In the genomic region with DNA sequence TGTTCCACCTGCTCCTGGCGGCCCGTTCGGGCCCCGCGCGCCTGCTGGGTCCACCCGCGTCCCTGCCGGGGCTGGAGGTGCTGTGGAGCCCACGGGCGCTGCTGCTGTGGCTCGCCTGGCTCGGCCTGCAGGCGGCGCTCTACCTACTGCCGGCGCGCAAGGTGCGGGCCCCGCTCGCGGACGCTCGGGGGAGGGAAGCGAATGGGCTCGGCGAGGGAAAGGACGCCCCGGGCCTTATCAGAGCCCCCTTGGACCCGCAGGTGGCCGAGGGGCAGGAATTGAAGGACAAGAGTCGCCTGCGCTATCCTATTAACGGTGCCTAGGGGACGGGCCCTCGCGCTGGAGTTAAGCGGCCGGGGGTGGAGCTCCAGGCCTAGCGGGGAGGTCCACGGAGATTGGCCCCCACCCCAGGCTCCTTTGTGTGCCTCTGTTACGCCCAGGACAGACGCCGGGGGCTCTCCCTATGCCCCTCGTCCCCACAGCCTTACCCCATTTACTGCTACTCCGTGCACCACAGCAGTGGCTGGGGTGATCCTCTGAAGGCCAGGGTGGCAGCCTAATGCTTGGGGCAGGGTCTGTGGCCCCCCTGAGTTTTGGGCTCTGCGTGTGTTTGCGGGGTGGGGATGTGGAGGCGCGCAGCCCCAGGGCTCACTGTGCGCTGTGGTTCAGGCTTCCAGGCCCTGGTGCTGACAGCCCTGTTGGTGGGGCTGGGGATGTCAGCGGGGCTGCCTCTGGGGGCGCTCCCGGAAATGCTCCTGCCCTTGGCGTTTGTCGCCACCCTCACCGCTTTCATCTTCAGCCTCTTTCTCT, we compare ENCODE assay signal across 1 cellular context.
TF ChIP-seq lines count a peak whose summit lies in the region.

No MANE protein-coding gene starts in this region.

TF ChIP-seq in K562, 482 proteins besides CTCF, POLR2A, EP300 and RAD21 (continued from another document and continues in another):
- TF ChIP-seq, protein P1, sequence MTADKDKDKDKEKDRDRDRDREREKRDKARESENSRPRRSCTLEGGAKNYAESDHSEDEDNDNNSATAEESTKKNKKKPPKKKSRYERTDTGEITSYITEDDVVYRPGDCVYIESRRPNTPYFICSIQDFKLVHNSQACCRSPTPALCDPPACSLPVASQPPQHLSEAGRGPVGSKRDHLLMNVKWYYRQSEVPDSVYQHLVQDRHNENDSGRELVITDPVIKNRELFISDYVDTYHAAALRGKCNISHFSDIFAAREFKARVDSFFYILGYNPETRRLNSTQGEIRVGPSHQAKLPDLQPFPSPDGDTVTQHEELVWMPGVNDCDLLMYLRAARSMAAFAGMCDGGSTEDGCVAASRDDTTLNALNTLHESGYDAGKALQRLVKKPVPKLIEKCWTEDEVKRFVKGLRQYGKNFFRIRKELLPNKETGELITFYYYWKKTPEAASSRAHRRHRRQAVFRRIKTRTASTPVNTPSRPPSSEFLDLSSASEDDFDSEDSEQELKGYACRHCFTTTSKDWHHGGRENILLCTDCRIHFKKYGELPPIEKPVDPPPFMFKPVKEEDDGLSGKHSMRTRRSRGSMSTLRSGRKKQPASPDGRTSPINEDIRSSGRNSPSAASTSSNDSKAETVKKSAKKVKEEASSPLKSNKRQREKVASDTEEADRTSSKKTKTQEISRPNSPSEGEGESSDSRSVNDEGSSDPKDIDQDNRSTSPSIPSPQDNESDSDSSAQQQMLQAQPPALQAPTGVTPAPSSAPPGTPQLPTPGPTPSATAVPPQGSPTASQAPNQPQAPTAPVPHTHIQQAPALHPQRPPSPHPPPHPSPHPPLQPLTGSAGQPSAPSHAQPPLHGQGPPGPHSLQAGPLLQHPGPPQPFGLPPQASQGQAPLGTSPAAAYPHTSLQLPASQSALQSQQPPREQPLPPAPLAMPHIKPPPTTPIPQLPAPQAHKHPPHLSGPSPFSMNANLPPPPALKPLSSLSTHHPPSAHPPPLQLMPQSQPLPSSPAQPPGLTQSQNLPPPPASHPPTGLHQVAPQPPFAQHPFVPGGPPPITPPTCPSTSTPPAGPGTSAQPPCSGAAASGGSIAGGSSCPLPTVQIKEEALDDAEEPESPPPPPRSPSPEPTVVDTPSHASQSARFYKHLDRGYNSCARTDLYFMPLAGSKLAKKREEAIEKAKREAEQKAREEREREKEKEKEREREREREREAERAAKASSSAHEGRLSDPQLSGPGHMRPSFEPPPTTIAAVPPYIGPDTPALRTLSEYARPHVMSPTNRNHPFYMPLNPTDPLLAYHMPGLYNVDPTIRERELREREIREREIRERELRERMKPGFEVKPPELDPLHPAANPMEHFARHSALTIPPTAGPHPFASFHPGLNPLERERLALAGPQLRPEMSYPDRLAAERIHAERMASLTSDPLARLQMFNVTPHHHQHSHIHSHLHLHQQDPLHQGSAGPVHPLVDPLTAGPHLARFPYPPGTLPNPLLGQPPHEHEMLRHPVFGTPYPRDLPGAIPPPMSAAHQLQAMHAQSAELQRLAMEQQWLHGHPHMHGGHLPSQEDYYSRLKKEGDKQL (CRISPR knock-in tag; IDR thresholded peaks at IDR 0.05; ENCODE audit: borderline replicate concordance), result 0 out of 2 replicates have a peak, but pooled peaks have one; percentile 73
- TF ChIP-seq, protein P2, sequence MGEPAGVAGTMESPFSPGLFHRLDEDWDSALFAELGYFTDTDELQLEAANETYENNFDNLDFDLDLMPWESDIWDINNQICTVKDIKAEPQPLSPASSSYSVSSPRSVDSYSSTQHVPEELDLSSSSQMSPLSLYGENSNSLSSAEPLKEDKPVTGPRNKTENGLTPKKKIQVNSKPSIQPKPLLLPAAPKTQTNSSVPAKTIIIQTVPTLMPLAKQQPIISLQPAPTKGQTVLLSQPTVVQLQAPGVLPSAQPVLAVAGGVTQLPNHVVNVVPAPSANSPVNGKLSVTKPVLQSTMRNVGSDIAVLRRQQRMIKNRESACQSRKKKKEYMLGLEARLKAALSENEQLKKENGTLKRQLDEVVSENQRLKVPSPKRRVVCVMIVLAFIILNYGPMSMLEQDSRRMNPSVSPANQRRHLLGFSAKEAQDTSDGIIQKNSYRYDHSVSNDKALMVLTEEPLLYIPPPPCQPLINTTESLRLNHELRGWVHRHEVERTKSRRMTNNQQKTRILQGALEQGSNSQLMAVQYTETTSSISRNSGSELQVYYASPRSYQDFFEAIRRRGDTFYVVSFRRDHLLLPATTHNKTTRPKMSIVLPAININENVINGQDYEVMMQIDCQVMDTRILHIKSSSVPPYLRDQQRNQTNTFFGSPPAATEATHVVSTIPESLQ (CRISPR knock-in tag; IDR thresholded peaks at IDR 0.05), result 0 out of 2 replicates have a peak, but pooled peaks have one; percentile 29
- no peak for TF ChIP-seq FOXA1 (IDR thresholded peaks at IDR 0.05; ENCODE audit: borderline replicate concordance)
- TF ChIP-seq, protein P3, sequence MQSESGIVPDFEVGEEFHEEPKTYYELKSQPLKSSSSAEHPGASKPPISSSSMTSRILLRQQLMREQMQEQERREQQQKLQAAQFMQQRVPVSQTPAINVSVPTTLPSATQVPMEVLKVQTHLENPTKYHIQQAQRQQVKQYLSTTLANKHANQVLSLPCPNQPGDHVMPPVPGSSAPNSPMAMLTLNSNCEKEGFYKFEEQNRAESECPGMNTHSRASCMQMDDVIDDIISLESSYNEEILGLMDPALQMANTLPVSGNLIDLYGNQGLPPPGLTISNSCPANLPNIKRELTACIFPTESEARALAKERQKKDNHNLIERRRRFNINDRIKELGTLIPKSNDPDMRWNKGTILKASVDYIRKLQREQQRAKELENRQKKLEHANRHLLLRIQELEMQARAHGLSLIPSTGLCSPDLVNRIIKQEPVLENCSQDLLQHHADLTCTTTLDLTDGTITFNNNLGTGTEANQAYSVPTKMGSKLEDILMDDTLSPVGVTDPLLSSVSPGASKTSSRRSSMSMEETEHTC (IDR thresholded peaks at IDR 0.05), result no peak
- TF ChIP-seq, protein P4, sequence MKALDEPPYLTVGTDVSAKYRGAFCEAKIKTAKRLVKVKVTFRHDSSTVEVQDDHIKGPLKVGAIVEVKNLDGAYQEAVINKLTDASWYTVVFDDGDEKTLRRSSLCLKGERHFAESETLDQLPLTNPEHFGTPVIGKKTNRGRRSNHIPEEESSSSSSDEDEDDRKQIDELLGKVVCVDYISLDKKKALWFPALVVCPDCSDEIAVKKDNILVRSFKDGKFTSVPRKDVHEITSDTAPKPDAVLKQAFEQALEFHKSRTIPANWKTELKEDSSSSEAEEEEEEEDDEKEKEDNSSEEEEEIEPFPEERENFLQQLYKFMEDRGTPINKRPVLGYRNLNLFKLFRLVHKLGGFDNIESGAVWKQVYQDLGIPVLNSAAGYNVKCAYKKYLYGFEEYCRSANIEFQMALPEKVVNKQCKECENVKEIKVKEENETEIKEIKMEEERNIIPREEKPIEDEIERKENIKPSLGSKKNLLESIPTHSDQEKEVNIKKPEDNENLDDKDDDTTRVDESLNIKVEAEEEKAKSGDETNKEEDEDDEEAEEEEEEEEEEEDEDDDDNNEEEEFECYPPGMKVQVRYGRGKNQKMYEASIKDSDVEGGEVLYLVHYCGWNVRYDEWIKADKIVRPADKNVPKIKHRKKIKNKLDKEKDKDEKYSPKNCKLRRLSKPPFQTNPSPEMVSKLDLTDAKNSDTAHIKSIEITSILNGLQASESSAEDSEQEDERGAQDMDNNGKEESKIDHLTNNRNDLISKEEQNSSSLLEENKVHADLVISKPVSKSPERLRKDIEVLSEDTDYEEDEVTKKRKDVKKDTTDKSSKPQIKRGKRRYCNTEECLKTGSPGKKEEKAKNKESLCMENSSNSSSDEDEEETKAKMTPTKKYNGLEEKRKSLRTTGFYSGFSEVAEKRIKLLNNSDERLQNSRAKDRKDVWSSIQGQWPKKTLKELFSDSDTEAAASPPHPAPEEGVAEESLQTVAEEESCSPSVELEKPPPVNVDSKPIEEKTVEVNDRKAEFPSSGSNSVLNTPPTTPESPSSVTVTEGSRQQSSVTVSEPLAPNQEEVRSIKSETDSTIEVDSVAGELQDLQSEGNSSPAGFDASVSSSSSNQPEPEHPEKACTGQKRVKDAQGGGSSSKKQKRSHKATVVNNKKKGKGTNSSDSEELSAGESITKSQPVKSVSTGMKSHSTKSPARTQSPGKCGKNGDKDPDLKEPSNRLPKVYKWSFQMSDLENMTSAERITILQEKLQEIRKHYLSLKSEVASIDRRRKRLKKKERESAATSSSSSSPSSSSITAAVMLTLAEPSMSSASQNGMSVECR (CRISPR knock-in tag; IDR thresholded peaks at IDR 0.05), result peak; percentile 26
- TF ChIP-seq ZNF75A (CRISPR knock-in tag; IDR thresholded peaks at IDR 0.05), result no peak
- TF ChIP-seq, protein P5, sequence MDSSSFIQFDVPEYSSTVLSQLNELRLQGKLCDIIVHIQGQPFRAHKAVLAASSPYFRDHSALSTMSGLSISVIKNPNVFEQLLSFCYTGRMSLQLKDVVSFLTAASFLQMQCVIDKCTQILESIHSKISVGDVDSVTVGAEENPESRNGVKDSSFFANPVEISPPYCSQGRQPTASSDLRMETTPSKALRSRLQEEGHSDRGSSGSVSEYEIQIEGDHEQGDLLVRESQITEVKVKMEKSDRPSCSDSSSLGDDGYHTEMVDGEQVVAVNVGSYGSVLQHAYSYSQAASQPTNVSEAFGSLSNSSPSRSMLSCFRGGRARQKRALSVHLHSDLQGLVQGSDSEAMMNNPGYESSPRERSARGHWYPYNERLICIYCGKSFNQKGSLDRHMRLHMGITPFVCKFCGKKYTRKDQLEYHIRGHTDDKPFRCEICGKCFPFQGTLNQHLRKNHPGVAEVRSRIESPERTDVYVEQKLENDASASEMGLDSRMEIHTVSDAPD (CRISPR knock-in tag; IDR thresholded peaks at IDR 0.05), result no peak
- no peak for TF ChIP-seq CBX8 (IDR thresholded peaks at IDR 0.05; ENCODE audit: borderline replicate concordance, extremely low read depth, low read depth, low read length, poor library complexity, severe bottlenecking)
- TF ChIP-seq ELF2 (CRISPR knock-in tag; IDR thresholded peaks at IDR 0.05), result no peak; the same call in 1 of the 2 replicates
- TF ChIP-seq, protein P6, sequence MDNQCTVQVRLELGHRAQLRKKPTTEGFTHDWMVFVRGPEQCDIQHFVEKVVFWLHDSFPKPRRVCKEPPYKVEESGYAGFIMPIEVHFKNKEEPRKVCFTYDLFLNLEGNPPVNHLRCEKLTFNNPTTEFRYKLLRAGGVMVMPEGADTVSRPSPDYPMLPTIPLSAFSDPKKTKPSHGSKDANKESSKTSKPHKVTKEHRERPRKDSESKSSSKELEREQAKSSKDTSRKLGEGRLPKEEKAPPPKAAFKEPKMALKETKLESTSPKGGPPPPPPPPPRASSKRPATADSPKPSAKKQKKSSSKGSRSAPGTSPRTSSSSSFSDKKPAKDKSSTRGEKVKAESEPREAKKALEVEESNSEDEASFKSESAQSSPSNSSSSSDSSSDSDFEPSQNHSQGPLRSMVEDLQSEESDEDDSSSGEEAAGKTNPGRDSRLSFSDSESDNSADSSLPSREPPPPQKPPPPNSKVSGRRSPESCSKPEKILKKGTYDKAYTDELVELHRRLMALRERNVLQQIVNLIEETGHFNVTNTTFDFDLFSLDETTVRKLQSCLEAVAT (IDR thresholded peaks at IDR 0.05), result no peak
- peak; percentile 34; the same call in 1 of the 2 replicates for TF ChIP-seq SUPT5H (IDR thresholded peaks at IDR 0.05)
- TF ChIP-seq, protein P7, sequence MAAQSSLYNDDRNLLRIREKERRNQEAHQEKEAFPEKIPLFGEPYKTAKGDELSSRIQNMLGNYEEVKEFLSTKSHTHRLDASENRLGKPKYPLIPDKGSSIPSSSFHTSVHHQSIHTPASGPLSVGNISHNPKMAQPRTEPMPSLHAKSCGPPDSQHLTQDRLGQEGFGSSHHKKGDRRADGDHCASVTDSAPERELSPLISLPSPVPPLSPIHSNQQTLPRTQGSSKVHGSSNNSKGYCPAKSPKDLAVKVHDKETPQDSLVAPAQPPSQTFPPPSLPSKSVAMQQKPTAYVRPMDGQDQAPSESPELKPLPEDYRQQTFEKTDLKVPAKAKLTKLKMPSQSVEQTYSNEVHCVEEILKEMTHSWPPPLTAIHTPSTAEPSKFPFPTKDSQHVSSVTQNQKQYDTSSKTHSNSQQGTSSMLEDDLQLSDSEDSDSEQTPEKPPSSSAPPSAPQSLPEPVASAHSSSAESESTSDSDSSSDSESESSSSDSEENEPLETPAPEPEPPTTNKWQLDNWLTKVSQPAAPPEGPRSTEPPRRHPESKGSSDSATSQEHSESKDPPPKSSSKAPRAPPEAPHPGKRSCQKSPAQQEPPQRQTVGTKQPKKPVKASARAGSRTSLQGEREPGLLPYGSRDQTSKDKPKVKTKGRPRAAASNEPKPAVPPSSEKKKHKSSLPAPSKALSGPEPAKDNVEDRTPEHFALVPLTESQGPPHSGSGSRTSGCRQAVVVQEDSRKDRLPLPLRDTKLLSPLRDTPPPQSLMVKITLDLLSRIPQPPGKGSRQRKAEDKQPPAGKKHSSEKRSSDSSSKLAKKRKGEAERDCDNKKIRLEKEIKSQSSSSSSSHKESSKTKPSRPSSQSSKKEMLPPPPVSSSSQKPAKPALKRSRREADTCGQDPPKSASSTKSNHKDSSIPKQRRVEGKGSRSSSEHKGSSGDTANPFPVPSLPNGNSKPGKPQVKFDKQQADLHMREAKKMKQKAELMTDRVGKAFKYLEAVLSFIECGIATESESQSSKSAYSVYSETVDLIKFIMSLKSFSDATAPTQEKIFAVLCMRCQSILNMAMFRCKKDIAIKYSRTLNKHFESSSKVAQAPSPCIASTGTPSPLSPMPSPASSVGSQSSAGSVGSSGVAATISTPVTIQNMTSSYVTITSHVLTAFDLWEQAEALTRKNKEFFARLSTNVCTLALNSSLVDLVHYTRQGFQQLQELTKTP (IDR thresholded peaks at IDR 0.05; ENCODE audit: low read depth in 1 of 2, partially characterized antibody in 2 of 2), result peak in 1 of 2 experiments; percentile 25
- no peak for TF ChIP-seq NFE2 (IDR thresholded peaks at IDR 0.05; ENCODE audit: low read depth)
- TF ChIP-seq, protein P8, sequence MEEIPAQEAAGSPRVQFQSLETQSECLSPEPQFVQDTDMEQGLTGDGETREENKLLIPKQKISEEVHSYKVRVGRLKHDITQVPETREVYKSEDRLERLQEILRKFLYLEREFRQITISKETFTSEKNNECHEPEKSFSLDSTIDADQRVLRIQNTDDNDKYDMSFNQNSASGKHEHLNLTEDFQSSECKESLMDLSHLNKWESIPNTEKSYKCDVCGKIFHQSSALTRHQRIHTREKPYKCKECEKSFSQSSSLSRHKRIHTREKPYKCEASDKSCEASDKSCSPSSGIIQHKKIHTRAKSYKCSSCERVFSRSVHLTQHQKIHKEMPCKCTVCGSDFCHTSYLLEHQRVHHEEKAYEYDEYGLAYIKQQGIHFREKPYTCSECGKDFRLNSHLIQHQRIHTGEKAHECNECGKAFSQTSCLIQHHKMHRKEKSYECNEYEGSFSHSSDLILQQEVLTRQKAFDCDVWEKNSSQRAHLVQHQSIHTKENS (CRISPR knock-in tag; IDR thresholded peaks at IDR 0.05), result no peak
- TF ChIP-seq CHD2 (IDR thresholded peaks at IDR 0.05; ENCODE audit: low read depth, low read length), result peak; percentile 33; the same call in 1 of the 2 replicates
- 0 out of 2 replicates have a peak, but pooled peaks have one; percentile 20 for TF ChIP-seq SP1 (CRISPR knock-in tag; IDR thresholded peaks at IDR 0.05)
- TF ChIP-seq KDM2B (CRISPR knock-in tag; IDR thresholded peaks at IDR 0.05), result 0 out of 2 replicates have a peak, but pooled peaks have one; percentile 57
- no peak for TF ChIP-seq NR2F6 (CRISPR knock-in tag; IDR thresholded peaks at IDR 0.05)
- TF ChIP-seq TEAD2 (tag; IDR thresholded peaks at IDR 0.05), result no peak
- no peak for TF ChIP-seq KAT8 (IDR thresholded peaks at IDR 0.05; ENCODE audit: low read depth)
- TF ChIP-seq ZC3H4 (CRISPR knock-in tag; IDR thresholded peaks at IDR 0.05; ENCODE audit: borderline replicate concordance), result no peak
- no peak for TF ChIP-seq U2AF2 (optimal IDR thresholded peaks at IDR 0.05; ENCODE audit: low read depth, low read length)
- TF ChIP-seq WHSC1 (IDR thresholded peaks at IDR 0.05; ENCODE audit: low read length), result no peak
- TF ChIP-seq, protein P9, sequence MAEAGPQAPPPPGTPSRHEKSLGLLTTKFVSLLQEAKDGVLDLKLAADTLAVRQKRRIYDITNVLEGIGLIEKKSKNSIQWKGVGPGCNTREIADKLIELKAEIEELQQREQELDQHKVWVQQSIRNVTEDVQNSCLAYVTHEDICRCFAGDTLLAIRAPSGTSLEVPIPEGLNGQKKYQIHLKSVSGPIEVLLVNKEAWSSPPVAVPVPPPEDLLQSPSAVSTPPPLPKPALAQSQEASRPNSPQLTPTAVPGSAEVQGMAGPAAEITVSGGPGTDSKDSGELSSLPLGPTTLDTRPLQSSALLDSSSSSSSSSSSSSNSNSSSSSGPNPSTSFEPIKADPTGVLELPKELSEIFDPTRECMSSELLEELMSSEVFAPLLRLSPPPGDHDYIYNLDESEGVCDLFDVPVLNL (CRISPR knock-in tag; IDR thresholded peaks at IDR 0.05; ENCODE audit: low read depth), result no peak; the same call in 1 of the 2 replicates
